ENCODE assay signal across 14 cellular contexts in the genomic region with DNA sequence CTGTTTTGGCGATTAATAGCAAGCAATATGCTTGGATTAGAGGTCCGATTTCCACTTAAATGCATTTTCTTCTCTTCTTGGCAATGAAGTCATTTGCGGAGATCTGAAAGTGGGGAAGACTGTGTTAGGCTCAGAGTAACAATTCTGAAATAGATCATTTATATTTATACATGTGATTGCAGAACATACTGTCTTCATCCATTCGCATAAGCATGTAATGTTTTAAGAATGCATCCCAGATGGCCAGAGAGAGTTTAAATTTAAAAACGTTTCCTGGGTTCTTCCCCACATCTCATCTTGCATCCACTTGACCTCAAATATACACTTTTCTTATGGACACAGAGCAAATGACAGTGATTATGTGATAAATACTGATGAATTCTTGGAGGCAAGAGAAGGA.
"Had no signal": no experiment of that assay in that cellular context is flagged by ENCODE, and none has a peak within 500 bp of the region (broad histone marks: within the 10 kb centered on the region; RNA-seq: fewer than 3 reads in every experiment).

No MANE protein-coding gene starts in this region.

- H3K4me3 ChIP-seq: skin epidermis, tibial nerve had no signal

- H3K27ac ChIP-seq: skin epidermis, tibial nerve had no signal

- DNase-seq: activated CD4-positive, alpha-beta T cell treated with anti-CD3 and anti-CD28 coated beads, Interleukin-2, amount 10 ng/mL, durations not matched to agents 7 days and 5 days; activated CD4-positive, CD25-positive, alpha-beta regulatory T cell; activated gamma-delta T cell; activated T-cell treated with anti-CD3 and anti-CD28 coated beads, Interleukin-2, amount 50 U/mL, for 24 hours; central memory CD4-positive, alpha-beta T cell; cortex of kidney; effector memory CD8-positive, alpha-beta T cell; left colon; nephron progenitor cell; stimulated activated CD4-positive, alpha-beta T cell treated with anti-CD3 and anti-CD28 coated beads, Interleukin-4, amount 100 ng/mL, for 4 hours; T-helper 2 cell had no signal

- H3K4me1 ChIP-seq: tibial nerve had no signal

- H3K4me1 Mint-ChIP-seq: activated CD4-positive, alpha-beta T cell treated with anti-CD3 and anti-CD28 coated beads, Interleukin-2, amount 10 ng/mL, durations not matched to agents 7 days and 5 days; nephron progenitor cell had no signal

- H3K9me3 ChIP-seq: tibial nerve had no signal

- H3K27ac Mint-ChIP-seq: activated CD4-positive, alpha-beta T cell treated with anti-CD3 and anti-CD28 coated beads, Interleukin-2, amount 10 ng/mL, durations not matched to agents 7 days and 5 days; memory B cell; nephron progenitor cell had no signal

- ATAC-seq: effector memory CD8-positive, alpha-beta T cell; left colon had no signal

- H3K27me3 ChIP-seq: tibial nerve had no signal

- H3K9me3 Mint-ChIP-seq: activated CD4-positive, alpha-beta T cell treated with anti-CD3 and anti-CD28 coated beads, Interleukin-2, amount 10 ng/mL, durations not matched to agents 7 days and 5 days; activated T-cell treated with anti-CD3 and anti-CD28 coated beads, Interleukin-2, amount 50 U/mL, for 24 hours; effector memory CD8-positive, alpha-beta T cell; memory B cell; nephron progenitor cell had no signal

- H3K4me3 Mint-ChIP-seq: activated CD4-positive, alpha-beta T cell treated with anti-CD3 and anti-CD28 coated beads, Interleukin-2, amount 10 ng/mL, durations not matched to agents 7 days and 5 days; activated T-cell treated with anti-CD3 and anti-CD28 coated beads, Interleukin-2, amount 50 U/mL, for 24 hours; effector memory CD8-positive, alpha-beta T cell; memory B cell; nephron progenitor cell had no signal
